Comparison of ENCODE assay signal across 22 cellular contexts in the genomic region with DNA sequence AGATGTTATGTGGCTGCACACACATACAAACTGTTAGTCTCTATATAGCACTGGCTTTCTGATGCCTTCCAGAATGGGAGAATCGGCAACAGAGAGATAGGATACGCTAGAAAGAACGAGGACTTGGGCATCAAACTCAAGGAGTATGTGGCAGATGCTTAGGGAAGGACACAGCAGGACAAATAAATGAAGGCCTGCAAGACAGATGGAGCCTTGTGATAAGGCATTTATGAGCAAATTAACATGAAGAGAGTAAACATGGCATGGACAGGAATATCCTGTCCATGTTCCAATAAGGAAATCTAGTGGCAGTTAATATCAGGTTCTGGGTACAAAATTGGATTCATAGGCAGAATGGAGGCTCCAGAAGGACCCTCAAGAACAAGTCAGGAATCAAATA.
"Had no signal": no experiment of that assay in that cellular context is flagged by ENCODE, and none has a peak within 500 bp of the region (broad histone marks: within the 10 kb centered on the region; RNA-seq: fewer than 3 reads in every experiment).

No MANE protein-coding gene starts in this region.

- H3K27ac ChIP-seq: esophagus muscularis mucosa, foreskin keratinocyte, heart left ventricle, left lung, lower lobe of right lung, right lobe of liver, thoracic aorta had no signal

- DNase-seq: activated B cell treated with CpG ODN at 0.5 μM for 24 hours; activated CD4-positive, alpha-beta T cell treated with anti-CD3 and anti-CD28 coated beads, Interleukin-2, amount 50 U/mL, for 1 hour; activated CD8-positive, alpha-beta T cell treated with anti-CD3 and anti-CD28 coated beads for 36 hours; activated gamma-delta T cell treated with Interleukin-2 at 50 U/mL for 16 hours; activated naive CD4-positive, alpha-beta T cell treated with anti-CD3 and anti-CD28 coated beads, Interleukin-2, amount 50 U/mL, for 16 hours; activated T-cell treated with anti-CD3 and anti-CD28 coated beads, Interleukin-2, amount 50 U/mL, for 4 hours; amygdala; foreskin keratinocyte; heart left ventricle; kidney glomerular epithelial cell; left lung; lower lobe of right lung; mesenchymal stem cell; natural killer cell; posterior cingulate gyrus; right lobe of liver; stimulated activated CD4-positive, alpha-beta T cell treated with anti-CD3 and anti-CD28 coated beads, Interleukin-12 subunit alpha, Interleukin-12 subunit beta, amount 100 ng/mL, for 4 hours; stimulated activated CD4-positive, alpha-beta T cell treated with anti-CD3 and anti-CD28 coated beads, Interleukin-4, amount 100 ng/mL, for 1 hour; trophoblast cell had no signal

- FAIRE-seq: urothelium cell line had no signal
